20 cellular contexts compared by ENCODE assay signal in the genomic region with DNA sequence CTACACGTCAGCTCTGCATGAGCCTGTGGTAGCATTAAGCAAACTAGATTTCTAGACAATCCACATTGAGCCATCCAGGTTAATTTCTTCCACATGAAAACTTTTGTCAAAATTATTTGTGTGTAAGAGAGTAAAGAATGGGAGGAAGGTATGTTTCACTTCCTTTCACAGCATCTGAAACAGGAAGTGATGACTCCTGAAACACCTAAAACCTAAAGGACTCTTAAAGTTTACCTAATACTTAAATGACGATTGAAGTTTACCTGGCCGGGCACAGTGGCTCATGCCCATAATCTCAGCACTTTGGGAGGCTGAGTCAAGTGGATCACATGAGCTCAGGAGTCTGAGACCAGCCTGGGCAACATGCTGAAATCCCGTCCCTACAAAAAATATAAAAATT.
"Had no signal": no experiment of that assay in that cellular context is flagged by ENCODE, and none has a peak within 500 bp of the region (broad histone marks: within the 10 kb centered on the region; RNA-seq: fewer than 3 reads in every experiment).

No MANE protein-coding gene starts in this region.

- H3K4me3 ChIP-seq: coronary artery, gastrocnemius medialis, heart left ventricle, mucosa of descending colon, neural progenitor cell, prostate gland, suprapubic skin had no signal

- DNase-seq: activated CD4-positive, alpha-beta T cell treated with anti-CD3 and anti-CD28 coated beads, Interleukin-2, amount 50 U/mL, for 4 hours; activated effector memory CD4-positive, alpha-beta T cell treated with anti-CD3 and anti-CD28 coated beads, Interleukin-2, amount 50 U/mL, for 16 hours; activated naive CD4-positive, alpha-beta T cell treated with anti-CD3 and anti-CD28 coated beads, Interleukin-2, amount 50 U/mL, for 16 hours; activated T-cell treated with anti-CD3 and anti-CD28 coated beads, Interleukin-2, amount 50 U/mL, for 72 hours; aorta; brain microvascular endothelial cell; gastrocnemius medialis; heart left ventricle; kidney glomerular epithelial cell; left ventricle myocardium superior; mucosa of descending colon; naive thymus-derived CD4-positive, alpha-beta T cell; right cardiac atrium; stimulated activated naive CD8-positive, alpha-beta T cell treated with anti-CD3 and anti-CD28 coated beads, Interleukin-15, amount 100 ng/mL, for 72 hours had no signal

- H2AFZ ChIP-seq: neural progenitor cell had no signal

- H3K4me1 ChIP-seq: gastrocnemius medialis, heart left ventricle, prostate gland, suprapubic skin had no signal

- H3K27ac ChIP-seq: brain microvascular endothelial cell, coronary artery, gastrocnemius medialis, heart left ventricle, neural progenitor cell, prostate gland, suprapubic skin had no signal

- ATAC-seq: activated T-cell treated with anti-CD3 and anti-CD28 coated beads, Interleukin-2, amount 50 U/mL, for 72 hours; gastrocnemius medialis; heart left ventricle; left ventricle myocardium superior; mucosa of descending colon; naive thymus-derived CD4-positive, alpha-beta T cell; right cardiac atrium; stimulated activated naive CD8-positive, alpha-beta T cell treated with anti-CD3 and anti-CD28 coated beads, Interleukin-15, amount 100 ng/mL, for 72 hours had no signal

- H3K4me2 ChIP-seq: neural progenitor cell had no signal

- H3K9ac ChIP-seq: neural progenitor cell had no signal

- FAIRE-seq: endometrium, TTC549 had no signal

- H3K9me3 ChIP-seq: gastrocnemius medialis, heart left ventricle, mucosa of descending colon, prostate gland, suprapubic skin had no signal

- H3K27me3 ChIP-seq: brain microvascular endothelial cell, gastrocnemius medialis, neural progenitor cell, suprapubic skin had no signal

- H3K36me3 ChIP-seq: brain microvascular endothelial cell, gastrocnemius medialis, heart left ventricle, neural progenitor cell, prostate gland, suprapubic skin had no signal
